Comparison of ENCODE assay signal across 9 cellular contexts in the genomic region with DNA sequence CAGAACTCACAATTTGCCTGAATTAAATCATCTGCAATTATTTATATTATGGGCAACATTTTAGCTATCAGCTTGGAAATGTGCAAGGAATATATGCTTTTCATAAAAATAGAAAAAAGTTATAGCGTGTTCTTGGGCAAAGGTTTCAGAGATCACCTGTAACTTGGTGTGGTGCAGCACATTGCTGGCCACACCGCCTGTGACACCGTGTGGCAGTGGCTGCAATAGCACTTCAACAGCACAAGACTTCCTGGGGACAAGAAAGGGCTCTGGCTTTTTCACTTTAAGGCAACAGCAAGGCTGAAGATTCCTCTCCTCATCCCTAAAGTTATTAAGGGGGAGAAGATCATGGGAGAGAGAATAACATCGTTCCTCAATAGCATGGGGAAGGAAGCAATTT. TPM values are rescaled to one million over a fixed set of nuclear protein-coding genes. Genes with fewer than 3 reads are reported as not detected.
A peak's percentile ranks its signal among the peaks of the same experiment; 100 is the strongest.
DNase-seq lines count a peak whose midpoint lies in the region; ATAC-seq and TF ChIP-seq lines count a peak whose summit lies in the region.
"Had no signal": no experiment of that assay in that cellular context is flagged by ENCODE, and none has a peak within 500 bp of the region (broad histone marks: within the 10 kb centered on the region; RNA-seq: fewer than 3 reads in every experiment).

No MANE protein-coding gene starts in this region.

- H3K27me3 Mint-ChIP-seq in neural crest cell (ENCODE audit: low read depth) = peaks cover 2% of the 10 kb centered on the region

- CTCF ChIA-PET in PC-9 (lab: Charles Lee) = no interaction called here

- no peaks in the 10 kb centered on the region for H4K20me1 ChIP-seq in PC-9 (ENCODE audit: insufficient read depth)

- no peaks in the 10 kb centered on the region for H3K36me3 ChIP-seq in PC-9 (ENCODE audit: low read depth)
- H3K36me3 ChIP-seq in mucosa of descending colon (ENCODE audit: low read depth) = no peaks in the 10 kb centered on the region

- DNase-seq in NCI-H345 (lab: John Stamatoyannopoulos, UW) (peak; percentile 18), NCI-H345 treated with DMSO at 0.1 percent for 48 hours (lab: John Stamatoyannopoulos, UW; ENCODE audit: unreplicated experiment) (no peak), PC-9 (peak in 1 of 2 experiments; percentile 16), neural crest cell (ENCODE audit: low read depth, low spot score) (no peak), activated gamma-delta T cell (lab: John Stamatoyannopoulos, UW) (no peak), mucosa of descending colon (no peak)
- DNase-seq in stimulated activated CD4-positive, alpha-beta T cell treated with anti-CD3 and anti-CD28 coated beads, Interleukin-12 subunit alpha, Interleukin-12 subunit beta, amount 100 ng/mL, for 4 hours = no peak
- DNase-seq: CD4-positive, CD25-positive, alpha-beta regulatory T cell had no signal

- intact Hi-C loops in PC-9 (cut with micrococcal nuclease; ENCODE audit: unreplicated experiment) = loop anchor here (1.0 to 2.0 kb wide), 2 partner anchors 158 to 168 kb away; no protein-coding TSS in a partner anchor
- intact Hi-C loops in mucosa of descending colon (cut with DNase I, micrococcal nuclease) = no loop called here

- H3F3A ChIP-seq in PC-9 (ENCODE audit: insufficient read depth, low read depth) = peaks cover under 1% of the 10 kb centered on the region; the same call in 1 of the 2 replicates

- H2AFZ ChIP-seq in PC-9 = no peak overlapping the region

- TF ChIP-seq CTCF in PC-9 (conservative IDR thresholded peaks at IDR 0.05) (peak; percentile 60), neural crest cell (conservative IDR thresholded peaks at IDR 0.05) (peak; percentile 56), mucosa of descending colon (IDR thresholded peaks at IDR 0.05) (no peak)

- H3K4me3 Mint-ChIP-seq in neural crest cell = no peak overlapping the region
- H3K4me3 Mint-ChIP-seq: CD4-positive, CD25-positive, alpha-beta regulatory T cell had no signal

- H3K9me3 ChIP-seq in PC-9 (ENCODE audit: insufficient read depth, low read depth) = 0 out of 2 replicates have a peak, but pooled peaks cover 1% of the 10 kb centered on the region
- H3K9me3 ChIP-seq in mucosa of descending colon = no peaks in the 10 kb centered on the region

- POLR2A ChIA-PET in PC-9 (lab: Charles Lee; ENCODE audit: unreplicated experiment) = no interaction called here

- no peak overlapping the region for H3K27ac ChIP-seq in PC-9

- ATAC-seq in HG03103 (IDR thresholded peaks at IDR 0.05; ENCODE audit: low read depth, unreplicated experiment) (peak; percentile 85), mucosa of descending colon (no peak)

- H3K4me1 Mint-ChIP-seq in neural crest cell = no peaks in the 10 kb centered on the region
- H3K4me1 Mint-ChIP-seq: CD4-positive, CD25-positive, alpha-beta regulatory T cell had no signal

- no TSS peak for BruUV-seq in PC-9 (replicated peaks; lab: Mats Ljungman, UMichigan)

- no peaks in the 10 kb centered on the region for H3K27me3 ChIP-seq in PC-9 (ENCODE audit: insufficient read depth, low read depth)

- peaks cover 2% of the 10 kb centered on the region for H3K9me3 Mint-ChIP-seq in neural crest cell

- H3K4me3 ChIP-seq in PC-9 (no peak overlapping the region), mucosa of descending colon (no peak overlapping the region)

- peaks cover 4% of the 10 kb centered on the region for H3K4me1 ChIP-seq in PC-9 (replicated peaks; ENCODE audit: insufficient read depth)
- no peaks in the 10 kb centered on the region for H3K4me1 ChIP-seq in mucosa of descending colon (ENCODE audit: low read depth)

- peaks cover 3% of the 10 kb centered on the region for H3K36me3 Mint-ChIP-seq in neural crest cell (ENCODE audit: low read depth)
- H3K36me3 Mint-ChIP-seq: CD4-positive, CD25-positive, alpha-beta regulatory T cell had no signal

- H3K4me2 ChIP-seq in PC-9 = no peak overlapping the region

- H3K9me2 ChIP-seq in PC-9 (ENCODE audit: insufficient read depth) = no peaks in the 10 kb centered on the region

- no peaks in the 10 kb centered on the region for H3K79me2 ChIP-seq in PC-9 (ENCODE audit: low read depth)

- H3K27ac Mint-ChIP-seq in neural crest cell (ENCODE audit: unreplicated experiment) = no peak overlapping the region
- H3K27ac Mint-ChIP-seq: CD4-positive, CD25-positive, alpha-beta regulatory T cell had no signal

RNA-seq across cellular contexts. Expression of a gene that starts 14.8 kb away (rescaled TPM):
- not detected in 2 replicates for total RNA-seq in PC-9 (2021)
- total RNA-seq in neural crest cell = not detected in 2 replicates
- total RNA-seq in mucosa of descending colon = not detected
- total RNA-seq: CD4-positive, CD25-positive, alpha-beta regulatory T cell had no signal

RNA-seq across cellular contexts. Expression of a gene that starts 26.2 kb away (rescaled TPM):
- total RNA-seq in PC-9 (2021) = not detected in 2 replicates
- total RNA-seq in neural crest cell = not detected in 2 replicates
- not detected for total RNA-seq in mucosa of descending colon
- total RNA-seq: CD4-positive, CD25-positive, alpha-beta regulatory T cell had no signal

RNA-seq across cellular contexts. Expression of a gene that starts 32.5 kb away (rescaled TPM):
- total RNA-seq in PC-9 (2021) = not detected in 2 replicates
- not detected in 2 replicates for total RNA-seq in neural crest cell
- total RNA-seq in mucosa of descending colon = not detected
- total RNA-seq: CD4-positive, CD25-positive, alpha-beta regulatory T cell had no signal
